Comparison of ENCODE assay signal across 30 cellular contexts in genomic region chr10:92366412-92367021, GRCh38.
"Had no signal": no experiment of that assay in that cellular context is flagged by ENCODE, and none has a peak within 500 bp of the region (broad histone marks: within the 10 kb centered on the region; RNA-seq: fewer than 3 reads in every experiment).

No MANE protein-coding gene starts in this region.

- H3K27ac ChIP-seq: adrenal gland, breast epithelium, Peyer's patch, RWPE1, SJSA1 had no signal

- H3K4me1 ChIP-seq: adrenal gland, breast epithelium, Peyer's patch, SJSA1 had no signal

- H3K9me3 ChIP-seq: adrenal gland, breast epithelium, MG63, Peyer's patch, SJSA1 had no signal

- H3K27ac Mint-ChIP-seq: activated CD8-positive, alpha-beta T cell treated with anti-CD3 and anti-CD28 coated beads for 36 hours; activated naive CD8-positive, alpha-beta T cell treated with anti-CD3 and anti-CD28 coated beads, Interleukin-2, amount 10 ng/mL, durations not matched to agents 7 days and 5 days; activated T-cell treated with anti-CD3 and anti-CD28 coated beads, Interleukin-2, amount 50 U/mL, for 72 hours; T-helper 1 cell treated with Interleukin-12 subunit alpha and Interleukin-12 subunit beta and Interleukin-4 antibody, amounts not matched to agents 30 μg/mL and 1 μg/mL, for 36 hours had no signal

- H3K4me1 Mint-ChIP-seq: activated naive CD8-positive, alpha-beta T cell treated with anti-CD3 and anti-CD28 coated beads, Interleukin-2, amount 10 ng/mL, durations not matched to agents 7 days and 5 days had no signal

- DNase-seq: activated CD4-positive, alpha-beta T cell treated with anti-CD3 and anti-CD28 coated beads for 4 hours; activated CD8-positive, alpha-beta memory T cell treated with anti-CD3 and anti-CD28 coated beads, Interleukin-2, amount 50 U/mL, for 4 hours; activated CD8-positive, alpha-beta T cell treated with anti-CD3 and anti-CD28 coated beads for 36 hours; activated naive CD4-positive, alpha-beta T cell treated with anti-CD3 and anti-CD28 coated beads, Interleukin-2, amount 50 U/mL, for 16 hours; activated naive CD8-positive, alpha-beta T cell treated with anti-CD3 and anti-CD28 coated beads, Interleukin-2, amount 10 ng/mL, durations not matched to agents 7 days and 5 days; activated T-cell treated with anti-CD3 and anti-CD28 coated beads, Interleukin-2, amount 50 U/mL, for 72 hours; adrenal gland; aorta; caudate nucleus; KG1; MG63; MV-4-11; NCI-H1092 treated with DMSO at 0.1 percent for 48 hours; NCI-H1417 treated with DMSO at 0.1 percent for 48 hours; NCI-H1694; NCI-H2029 treated with DMSO at 0.1 percent for 48 hours; NCI-H2171; NCI-H2227 treated with DMSO at 0.1 percent for 48 hours; NCI-H446 treated with DMSO at 0.1 percent for 48 hours; NCI-H524 treated with DMSO at 0.1 percent for 48 hours; NCI-H748 treated with DMSO at 0.1 percent for 48 hours; NK-92 treated with Interleukin-12 subunit alpha and Interleukin-12 subunit beta, amount 100 ng/mL, for 24 hours; OCI-M1; Peyer's patch; Right ventricle myocardium superior had no signal

- H3K27me3 ChIP-seq: adrenal gland, breast epithelium, MG63, Peyer's patch, SJSA1 had no signal

- H3K4me3 Mint-ChIP-seq: activated CD8-positive, alpha-beta T cell treated with anti-CD3 and anti-CD28 coated beads for 36 hours; activated naive CD8-positive, alpha-beta T cell treated with anti-CD3 and anti-CD28 coated beads, Interleukin-2, amount 10 ng/mL, durations not matched to agents 7 days and 5 days; activated T-cell treated with anti-CD3 and anti-CD28 coated beads, Interleukin-2, amount 50 U/mL, for 72 hours; T-helper 1 cell treated with Interleukin-12 subunit alpha and Interleukin-12 subunit beta and Interleukin-4 antibody, amounts not matched to agents 30 μg/mL and 1 μg/mL, for 36 hours had no signal

- H3K9me3 Mint-ChIP-seq: activated T-cell treated with anti-CD3 and anti-CD28 coated beads, Interleukin-2, amount 50 U/mL, for 72 hours; T-helper 1 cell treated with Interleukin-12 subunit alpha and Interleukin-12 subunit beta and Interleukin-4 antibody, amounts not matched to agents 30 μg/mL and 1 μg/mL, for 36 hours had no signal

- H3K36me3 Mint-ChIP-seq: activated naive CD8-positive, alpha-beta T cell treated with anti-CD3 and anti-CD28 coated beads, Interleukin-2, amount 10 ng/mL, durations not matched to agents 7 days and 5 days had no signal

- H3K4me3 ChIP-seq: adrenal gland, breast epithelium, MG63, Peyer's patch, SJSA1 had no signal

- ATAC-seq: activated CD4-positive, CD25-positive, alpha-beta regulatory T cell treated with anti-CD3 and anti-CD28 coated beads, Interleukin-2, amount 50 U/mL, for 24 hours; activated CD8-positive, alpha-beta T cell treated with anti-CD3 and anti-CD28 coated beads for 36 hours; activated T-cell treated with anti-CD3 and anti-CD28 coated beads, Interleukin-2, amount 50 U/mL, for 72 hours had no signal
